29 cellular contexts compared by ENCODE assay signal in the genomic region with DNA sequence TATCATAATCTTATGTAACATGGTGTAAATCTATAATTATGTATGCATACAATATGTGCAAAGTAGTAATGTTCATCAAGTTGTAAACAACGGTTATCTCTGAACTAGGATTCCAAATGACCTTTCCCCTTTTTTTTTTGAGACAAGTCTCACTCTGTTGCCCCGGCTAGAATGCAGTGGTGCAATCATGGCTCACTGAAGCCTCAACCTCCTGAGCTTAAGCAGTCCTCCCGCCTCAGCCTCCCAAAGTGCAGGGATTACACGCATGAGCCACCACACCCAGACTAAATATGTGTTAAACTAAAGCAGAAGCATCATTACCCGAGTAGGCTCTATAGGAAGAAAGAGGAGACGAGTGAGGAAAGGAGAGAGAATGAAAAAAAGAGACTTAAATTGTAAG.
"Had no signal": no experiment of that assay in that cellular context is flagged by ENCODE, and none has a peak within 500 bp of the region (broad histone marks: within the 10 kb centered on the region; RNA-seq: fewer than 3 reads in every experiment).

No MANE protein-coding gene starts in this region.

- H3K4me3 ChIP-seq: pancreas, psoas muscle, skin epidermis, smooth muscle cell, spleen, suprapubic skin, testis, tibial artery, transverse colon, upper lobe of left lung, vagina had no signal

- H3K4me1 ChIP-seq: pancreas, psoas muscle, spleen, suprapubic skin, testis, tibial artery, transverse colon, upper lobe of left lung, vagina had no signal

- ATAC-seq: naive thymus-derived CD4-positive, alpha-beta T cell; natural killer cell; pancreas; psoas muscle; right cardiac atrium; sciatic nerve; stimulated activated memory B cell treated with anti-CD40 and anti-IgM and Interleukin-4, amounts not matched to agents 10 μg/mL and 1 μg/mL and 100 μg/mL, for 72 hours; stimulated activated naive CD8-positive, alpha-beta T cell treated with anti-CD3 and anti-CD28 coated beads, Interleukin-15, amount 100 ng/mL, for 72 hours; stimulated activated naive CD8-positive, alpha-beta T cell treated with anti-CD3 and anti-CD28 coated beads, Interleukin-15, Interleukin-2, amounts not matched to agents 100 U/mL and 50 U/mL, for 24 hours had no signal

- H3K27ac ChIP-seq: neutrophil, pancreas, psoas muscle, skin epidermis, spleen, suprapubic skin, testis, tibial artery, transverse colon, upper lobe of left lung, vagina had no signal

- H3K4me2 ChIP-seq: smooth muscle cell had no signal

- FAIRE-seq: pancreas, urothelium cell line had no signal

- DNase-seq: naive thymus-derived CD4-positive, alpha-beta T cell; natural killer cell; nephron progenitor cell; nucleus accumbens; pancreas; psoas muscle; right cardiac atrium; spleen; stimulated activated CD4-positive, alpha-beta T cell treated with anti-CD3 and anti-CD28 coated beads, Interleukin-12 subunit alpha, Interleukin-12 subunit beta, amount 100 ng/mL, for 4 hours; stimulated activated CD4-positive, alpha-beta T cell treated with anti-CD3 and anti-CD28 coated beads, Interleukin-1b, Interleukin-23, amount 100 ng/mL, for 48 hours; stimulated activated CD4-positive, alpha-beta T cell treated with anti-CD3 and anti-CD28 coated beads, Interleukin-4, amount 100 ng/mL, for 1 hour; stimulated activated CD4-positive, alpha-beta T cell treated with anti-CD3 and anti-CD28 coated beads, Interleukin-4, amount 100 ng/mL, for 4 hours; stimulated activated CD8-positive, alpha-beta memory T cell treated with anti-CD3 and anti-CD28 coated beads, Interleukin-4, amount 100 ng/mL, for 48 hours; stimulated activated naive CD4-positive, alpha-beta T cell; stimulated activated naive CD8-positive, alpha-beta T cell treated with anti-CD3 and anti-CD28 coated beads, Interleukin-15, amount 100 ng/mL, for 72 hours; stimulated activated naive CD8-positive, alpha-beta T cell treated with anti-CD3 and anti-CD28 coated beads, Interleukin-15, Interleukin-2, amounts not matched to agents 100 U/mL and 50 U/mL, for 24 hours; substantia nigra; testis; tibial artery; transverse colon; upper lobe of left lung had no signal

- H3K9me3 ChIP-seq: neutrophil, pancreas, psoas muscle, spleen, suprapubic skin, testis, tibial artery, transverse colon, upper lobe of left lung, vagina had no signal

- H3K36me3 ChIP-seq: neutrophil, pancreas, spleen, suprapubic skin, tibial artery, transverse colon, upper lobe of left lung, vagina had no signal

- H3K27me3 ChIP-seq: neutrophil, pancreas, spleen, suprapubic skin, testis, tibial artery, transverse colon, upper lobe of left lung, vagina had no signal
